In the genomic region with DNA sequence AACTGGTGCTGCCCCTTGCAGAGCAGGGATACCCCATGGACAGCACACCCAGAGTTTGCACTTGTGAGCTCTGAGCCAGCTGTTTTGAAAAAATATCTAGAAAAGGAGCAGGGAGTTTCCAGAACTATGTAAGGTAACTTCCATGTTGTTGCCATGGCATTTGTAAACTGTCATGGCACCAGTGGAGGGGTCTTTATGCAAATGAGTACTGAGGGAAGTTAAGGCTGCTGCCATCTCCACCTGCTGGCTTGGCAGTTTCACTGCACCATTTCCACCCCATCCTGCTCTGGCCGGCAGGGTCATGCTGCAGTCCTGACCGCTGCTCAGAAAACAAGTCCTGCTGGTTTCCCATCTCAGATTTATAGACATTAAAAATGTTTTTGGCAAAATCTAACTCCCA, we compare ENCODE assay signal across 1 cellular context.
TF ChIP-seq lines count a peak whose summit lies in the region.

No MANE protein-coding gene starts in this region.

TF ChIP-seq in HepG2, 621 proteins besides CTCF, POLR2A, EP300 and RAD21:
- TF ChIP-seq, protein P1, sequence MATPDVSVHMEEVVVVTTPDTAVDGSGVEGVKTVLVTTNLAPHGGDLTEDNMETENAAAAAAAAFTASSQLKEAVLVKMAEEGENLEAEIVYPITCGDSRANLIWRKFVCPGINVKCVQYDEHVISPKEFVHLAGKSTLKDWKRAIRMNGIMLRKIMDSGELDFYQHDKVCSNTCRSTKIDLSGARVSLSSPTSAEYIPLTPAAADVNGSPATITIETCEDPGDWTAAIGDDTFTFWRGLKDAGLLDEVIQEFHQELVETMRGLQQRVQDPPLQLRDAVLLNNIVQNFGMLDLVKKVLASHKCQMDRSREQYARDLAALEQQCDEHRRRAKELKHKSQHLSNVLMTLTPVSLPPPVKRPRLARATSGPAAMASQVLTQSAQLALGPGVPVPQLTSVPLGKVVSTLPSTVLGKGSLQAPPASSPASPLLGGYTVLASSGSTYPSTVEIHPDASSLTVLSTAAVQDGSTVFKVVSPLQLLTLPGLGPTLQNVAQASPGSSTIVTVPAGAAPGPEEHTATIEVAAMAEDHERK (CRISPR knock-in tag; IDR thresholded peaks at IDR 0.05; ENCODE audit: low read depth): no peak
- TF ChIP-seq ZBTB38 (CRISPR knock-in tag; IDR thresholded peaks at IDR 0.05): no peak
- TF ChIP-seq ARID2 (CRISPR knock-in tag; IDR thresholded peaks at IDR 0.05; ENCODE audit: borderline replicate concordance): no peak
- TF ChIP-seq ZNF512 (CRISPR knock-in tag; IDR thresholded peaks at IDR 0.05): no peak
- no peak for TF ChIP-seq UBTF (CRISPR knock-in tag; IDR thresholded peaks at IDR 0.05)
- no peak for TF ChIP-seq XRCC5 (optimal IDR thresholded peaks at IDR 0.05; ENCODE audit: low read length)
- no peak for TF ChIP-seq MED1 (CRISPR knock-in tag; IDR thresholded peaks at IDR 0.05)
- no peak for TF ChIP-seq ZNF691 (CRISPR knock-in tag; IDR thresholded peaks at IDR 0.05; ENCODE audit: borderline replicate concordance, low read depth)
- no peak for TF ChIP-seq CBX5 (CRISPR knock-in tag; IDR thresholded peaks at IDR 0.05; ENCODE audit: borderline replicate concordance)
- no peak for TF ChIP-seq SMYD3 (CRISPR knock-in tag; IDR thresholded peaks at IDR 0.05)
- TF ChIP-seq ZNF17 (CRISPR knock-in tag; IDR thresholded peaks at IDR 0.05): no peak
- no peak for TF ChIP-seq ZNF292 (CRISPR knock-in tag; IDR thresholded peaks at IDR 0.05; ENCODE audit: borderline replicate concordance, low read depth)
- TF ChIP-seq, protein P2, sequence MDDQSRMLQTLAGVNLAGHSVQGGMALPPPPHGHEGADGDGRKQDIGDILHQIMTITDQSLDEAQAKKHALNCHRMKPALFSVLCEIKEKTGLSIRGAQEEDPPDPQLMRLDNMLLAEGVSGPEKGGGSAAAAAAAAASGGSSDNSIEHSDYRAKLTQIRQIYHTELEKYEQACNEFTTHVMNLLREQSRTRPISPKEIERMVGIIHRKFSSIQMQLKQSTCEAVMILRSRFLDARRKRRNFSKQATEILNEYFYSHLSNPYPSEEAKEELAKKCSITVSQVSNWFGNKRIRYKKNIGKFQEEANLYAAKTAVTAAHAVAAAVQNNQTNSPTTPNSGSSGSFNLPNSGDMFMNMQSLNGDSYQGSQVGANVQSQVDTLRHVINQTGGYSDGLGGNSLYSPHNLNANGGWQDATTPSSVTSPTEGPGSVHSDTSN (CRISPR knock-in tag; IDR thresholded peaks at IDR 0.05; ENCODE audit: borderline replicate concordance): no peak
- TF ChIP-seq ZNF761 (CRISPR knock-in tag; conservative IDR thresholded peaks at IDR 0.05): no peak
- TF ChIP-seq NCOA5 (CRISPR knock-in tag; IDR thresholded peaks at IDR 0.05): no peak
- no peak for TF ChIP-seq GRHL1 (CRISPR knock-in tag; conservative IDR thresholded peaks at IDR 0.05)
- TF ChIP-seq JUNB (CRISPR knock-in tag; IDR thresholded peaks at IDR 0.05; ENCODE audit: borderline replicate concordance): no peak
